Comparison of ENCODE assay signal across 9 cellular contexts in genomic region chr2:227766361-227766883, GRCh38. TPM values are rescaled to one million over a fixed set of nuclear protein-coding genes. Genes with fewer than 3 reads are reported as not detected.
DNase-seq lines count a peak whose midpoint lies in the region; ATAC-seq and TF ChIP-seq lines count a peak whose summit lies in the region.
"Had no signal": no experiment of that assay in that cellular context is flagged by ENCODE, and none has a peak within 500 bp of the region (broad histone marks: within the 10 kb centered on the region; RNA-seq: fewer than 3 reads in every experiment).

No MANE protein-coding gene starts in this region.

- no TSS peak for BruUV-seq in HCT116 (replicated peaks; lab: Mats Ljungman, UMichigan)

- peaks cover 3% of the 10 kb centered on the region for H3F3A ChIP-seq in smooth muscle cell (ENCODE audit: low read depth)

- POLR2A ChIA-PET in HCT116 (lab: Charles Lee), result interaction anchor here (1.4 kb wide), 1 partner anchor 108 kb away, joined by 11 read pairs; no protein-coding TSS in a partner anchor

- TF ChIP-seq CTCF in HCT116 (IDR thresholded peaks at IDR 0.05 in 2 of 3, conservative IDR thresholded peaks at IDR 0.05 in 1 of 3; ENCODE audit: borderline replicate concordance in 1 of 3, insufficient read depth in 1 of 3, low read depth in 2 of 3, low read length in 2 of 3) (peak; percentile 78 to 93 (median 90); a peak in 5 of 6 replicates), ascending aorta (IDR thresholded peaks at IDR 0.05) (peak; percentile 82 to 85 (median 85)), hepatocyte (IDR thresholded peaks at IDR 0.05; ENCODE audit: poor library complexity) (peak; percentile 95), smooth muscle cell (IDR thresholded peaks at IDR 0.05; ENCODE audit: borderline replicate concordance, insufficient read depth, poor library complexity, severe bottlenecking) (peak; percentile 87)

- H3K27me3 ChIP-seq in HCT116 (ENCODE audit: insufficient read depth, low read length) (no peaks in the 10 kb centered on the region), MG63 (no peaks in the 10 kb centered on the region), ascending aorta (no peaks in the 10 kb centered on the region), hepatocyte (no peaks in the 10 kb centered on the region), smooth muscle cell (ENCODE audit: low read depth) (no peaks in the 10 kb centered on the region)
- H3K27me3 ChIP-seq: BLaER1 treated with 17β-estradiol and CSF1 and Interleukin-3, amounts not matched to agents 10 nM and 100 nM had no signal

- H3K36me3 ChIP-seq in HCT116 (ENCODE audit: control insufficient read depth in 1 of 2, insufficient read depth in 2 of 2, low read length in 2 of 2) (no peaks in the 10 kb centered on the region), MG63 (no peaks in the 10 kb centered on the region), ascending aorta (no peaks in the 10 kb centered on the region), hepatocyte (replicated peaks; ENCODE audit: insufficient read depth, low read depth) (no peaks in the 10 kb centered on the region), smooth muscle cell (ENCODE audit: low read depth) (no peaks in the 10 kb centered on the region)
- H3K36me3 ChIP-seq: BLaER1 treated with 17β-estradiol and CSF1 and Interleukin-3, amounts not matched to agents 10 nM and 100 nM had no signal

- no peaks in the 10 kb centered on the region for H3K9me2 ChIP-seq in HCT116 (ENCODE audit: insufficient read depth)
- H3K9me2 ChIP-seq in hepatocyte (replicated peaks; ENCODE audit: insufficient read depth), result no peaks in the 10 kb centered on the region

- H3K79me2 ChIP-seq in HCT116 (ENCODE audit: insufficient read depth, low read length) (no peaks in the 10 kb centered on the region), hepatocyte (no peaks in the 10 kb centered on the region), smooth muscle cell (ENCODE audit: low read depth) (no peaks in the 10 kb centered on the region)

- H2AFZ ChIP-seq in HCT116 (ENCODE audit: low read depth, low read length, poor library complexity, severe bottlenecking) (peak overlapping the region; percentile 57), hepatocyte (no peak overlapping the region), smooth muscle cell (ENCODE audit: low read depth) (peak overlapping the region; percentile 96)

- TF ChIP-seq RAD21 in HCT116 (IDR thresholded peaks at IDR 0.05; ENCODE audit: low read depth), result peak; percentile 98

- H3K4me2 ChIP-seq in HCT116 (ENCODE audit: low read length) (peak overlapping the region; percentile 0; the same call in 1 of the 2 replicates), hepatocyte (no peak overlapping the region), smooth muscle cell (peak overlapping the region; percentile 37)
- H3K4me2 ChIP-seq: BLaER1 treated with 17β-estradiol and CSF1 and Interleukin-3, amounts not matched to agents 10 nM and 100 nM had no signal

- intact Hi-C loops in HCT116 (cut with micrococcal nuclease), result loop anchor here (1.0 to 10.0 kb wide), 5 partner anchors 108 to 636 kb away; no protein-coding TSS in a partner anchor
- intact Hi-C loops in ascending aorta (cut with DNase I), result loop anchor here (1.0 to 2.0 kb wide), 4 partner anchors 49 to 360 kb away; partner anchors contain the start of gene AGFG1

- DNase-seq in NCI-H1436 (lab: John Stamatoyannopoulos, UW) (peak; percentile 27), NCI-H1436 treated with DMSO at 0.1 percent for 48 hours (lab: John Stamatoyannopoulos, UW) (no peak), HCT116 (ENCODE audit: low read depth, low spot score) (peak; percentile 63), MG63 (peak; percentile 71), T-helper 2 cell (peak in 4 of 5 experiments; percentile 16 to 41 (median 37)), ascending aorta (ENCODE audit: low spot score in 2 of 2) (peak in 1 of 2 donors; percentile 91), hepatocyte (ENCODE audit: low spot score) (peak; percentile 89), smooth muscle cell (lab: John Stamatoyannopoulos, UW; ENCODE audit: unreplicated experiment) (peak; percentile 29)

- no peaks in the 10 kb centered on the region for H4K20me1 ChIP-seq in HCT116 (ENCODE audit: insufficient read depth)
- H4K20me1 ChIP-seq in hepatocyte (ENCODE audit: insufficient read depth, poor library complexity, severe bottlenecking), result no peaks in the 10 kb centered on the region
- H4K20me1 ChIP-seq in smooth muscle cell (ENCODE audit: low read depth), result no peaks in the 10 kb centered on the region
- H4K20me1 ChIP-seq: BLaER1 treated with 17β-estradiol and CSF1 and Interleukin-3, amounts not matched to agents 10 nM and 100 nM had no signal

- 25% methylated on average over 12 of the region's 12 CpGs for WGBS in hepatocyte (ENCODE audit: low lambda C conversion rate, missing lambda C conversion rate)
- 30% methylated on average over 12 of the region's 12 CpGs for WGBS in smooth muscle cell (ENCODE audit: low lambda C conversion rate)

- RAD21 ChIA-PET in HCT116 (lab: Charles Lee; ENCODE audit: low non-redundant PET in 1 of 2, low total read pairs in 2 of 2, uncharacterized antibody in 2 of 2, unreplicated experiment in 2 of 2), result interaction anchor here (0.7 to 2.4 kb wide), 6 partner anchors 26 to 528 kb away, joined by 3 to 22 read pairs (median 6); no protein-coding TSS in a partner anchor

- H3K4me3 ChIP-seq in HCT116 (replicated peaks in 1 of 2; ENCODE audit: low read depth in 1 of 2, low read length in 2 of 2) (no peak overlapping the region), MG63 (no peak overlapping the region), ascending aorta (no peak overlapping the region), hepatocyte (no peak overlapping the region), smooth muscle cell (no peak overlapping the region)
- H3K4me3 ChIP-seq: BLaER1 treated with 17β-estradiol and CSF1 and Interleukin-3, amounts not matched to agents 10 nM and 100 nM had no signal

- CTCF ChIA-PET in HCT116 (lab: Charles Lee), result interaction anchor here (0.6 to 3.9 kb wide), 19 partner anchors 8 to 636 kb away, joined by 3 to 72 read pairs (median 5); no protein-coding TSS in a partner anchor

- no peaks in the 10 kb centered on the region for H3K9me3 ChIP-seq in HCT116 (ENCODE audit: control insufficient read depth in 1 of 2, insufficient read depth in 1 of 2, low read depth in 1 of 2, low read length in 2 of 2)
- H3K9me3 ChIP-seq in MG63, result no peaks in the 10 kb centered on the region
- H3K9me3 ChIP-seq in ascending aorta, result no peaks in the 10 kb centered on the region
- no peaks in the 10 kb centered on the region for H3K9me3 ChIP-seq in hepatocyte (ENCODE audit: low read depth)
- H3K9me3 ChIP-seq in smooth muscle cell (replicated peaks; ENCODE audit: low read depth), result no peaks in the 10 kb centered on the region
- H3K9me3 ChIP-seq: BLaER1 treated with 17β-estradiol and CSF1 and Interleukin-3, amounts not matched to agents 10 nM and 100 nM had no signal

- H3K9ac ChIP-seq in HCT116 (ENCODE audit: low read length) (no peak overlapping the region), smooth muscle cell (ENCODE audit: low read depth) (no peak overlapping the region)
- H3K9ac ChIP-seq: BLaER1 treated with 17β-estradiol and CSF1 and Interleukin-3, amounts not matched to agents 10 nM and 100 nM had no signal

- peak; percentile 99 for ATAC-seq in HCT116

- no peak for TF ChIP-seq POLR2A in HCT116 (IDR thresholded peaks at IDR 0.05; ENCODE audit: borderline replicate concordance, extremely low read depth, insufficient read depth, insufficient read length)

- H3K27ac ChIP-seq in HCT116 (ENCODE audit: low read depth, low read length) (no peak overlapping the region), ascending aorta (peak overlapping the region; percentile 29 to 60), hepatocyte (peak overlapping the region; percentile 41), smooth muscle cell (ENCODE audit: low read depth) (peak overlapping the region; percentile 56)
- H3K27ac ChIP-seq: BLaER1 treated with 17β-estradiol and CSF1 and Interleukin-3, amounts not matched to agents 10 nM and 100 nM had no signal

- H3K4me1 ChIP-seq in HCT116 (ENCODE audit: control insufficient read depth in 1 of 2, insufficient read depth in 2 of 2, low read length in 2 of 2), result peaks cover 0 to 6% of the 10 kb centered on the region in 2 experiments; a peak in 1 of 4 replicates
- H3K4me1 ChIP-seq in ascending aorta, result peaks cover 0 to 11% of the 10 kb centered on the region in 2 donors
- H3K4me1 ChIP-seq in hepatocyte (ENCODE audit: insufficient read depth), result peaks cover 10% of the 10 kb centered on the region
- no peaks in the 10 kb centered on the region for H3K4me1 ChIP-seq in smooth muscle cell (ENCODE audit: low read depth)

RNA-seq across cellular contexts. Expression of gene SCYGR8, which starts 20.7 kb away (rescaled TPM):
- total RNA-seq in HCT116 (2021; ENCODE audit: unreplicated experiment), result not detected
- polyA plus RNA-seq in HCT116 (2012), result not detected in 2 replicates
- total RNA-seq in MG63 (2014; rRNA removed; shearing (Covaris generic); ENCODE audit: low replicate concordance), result not detected in 2 replicates
- not detected for total RNA-seq in ascending aorta
- total RNA-seq in hepatocyte, result not detected in 2 replicates
- not detected in 2 replicates for polyA plus RNA-seq in hepatocyte
- total RNA-seq in smooth muscle cell, result not detected in 2 replicates
- not detected in 2 replicates for polyA plus RNA-seq in smooth muscle cell

RNA-seq across cellular contexts. Expression of gene SCYGR7, which starts 38.3 kb away (rescaled TPM):
- not detected for total RNA-seq in HCT116 (2021; ENCODE audit: unreplicated experiment)
- polyA plus RNA-seq in HCT116 (2012), result not detected in 2 replicates
- not detected in 2 replicates for total RNA-seq in MG63 (2014; rRNA removed; shearing (Covaris generic); ENCODE audit: low replicate concordance)
- total RNA-seq in ascending aorta, result not detected
- not detected in 2 replicates for total RNA-seq in hepatocyte
- not detected in 2 replicates for polyA plus RNA-seq in hepatocyte
- not detected in 2 replicates for total RNA-seq in smooth muscle cell
- not detected in 2 replicates for polyA plus RNA-seq in smooth muscle cell

RNA-seq across cellular contexts. Expression of gene SCYGR6, which starts 41.9 kb away (rescaled TPM):
- total RNA-seq in HCT116 (2021; ENCODE audit: unreplicated experiment), result not detected
- not detected in 2 replicates for polyA plus RNA-seq in HCT116 (2012)
- not detected in 2 replicates for total RNA-seq in MG63 (2014; rRNA removed; shearing (Covaris generic); ENCODE audit: low replicate concordance)
- not detected for total RNA-seq in ascending aorta
- not detected in 2 replicates for total RNA-seq in hepatocyte
- polyA plus RNA-seq in hepatocyte, result not detected in 2 replicates
- not detected in 2 replicates for total RNA-seq in smooth muscle cell
- not detected in 2 replicates for polyA plus RNA-seq in smooth muscle cell

RNA-seq across cellular contexts. Expression of gene CCL20, which starts 47.2 kb away (rescaled TPM):
- 0.30 TPM for total RNA-seq in HCT116 (2021; ENCODE audit: unreplicated experiment)
- polyA plus RNA-seq in HCT116 (2012), result 0.12 and 0.36 TPM in 2 replicates
- 1.5 TPM in 1 of 2 replicates, not detected in the other for total RNA-seq in MG63 (2014; rRNA removed; shearing (Covaris generic); ENCODE audit: low replicate concordance)
- total RNA-seq in ascending aorta, result not detected
- 70.2 and 112 TPM in 2 replicates for total RNA-seq in hepatocyte
- polyA plus RNA-seq in hepatocyte, result 80.0 and 112 TPM in 2 replicates
- total RNA-seq in smooth muscle cell, result 6.7 and 16.4 TPM in 2 replicates
- 6.8 and 12.9 TPM in 2 replicates for polyA plus RNA-seq in smooth muscle cell

RNA-seq across cellular contexts. Expression of gene SLC19A3, which starts 48.6 kb away (rescaled TPM):
- total RNA-seq in HCT116 (2021; ENCODE audit: unreplicated experiment), result not detected
- not detected in 2 replicates for polyA plus RNA-seq in HCT116 (2012)
- total RNA-seq in MG63 (2014; rRNA removed; shearing (Covaris generic); ENCODE audit: low replicate concordance), result 1.2 and 1.6 TPM in 2 replicates
- total RNA-seq in ascending aorta, result 16.5 TPM
- 19.7 and 21.8 TPM in 2 replicates for total RNA-seq in hepatocyte
- polyA plus RNA-seq in hepatocyte, result 13.8 and 15.5 TPM in 2 replicates
- 5.0 and 7.2 TPM in 2 replicates for total RNA-seq in smooth muscle cell
- 3.5 and 4.5 TPM in 2 replicates for polyA plus RNA-seq in smooth muscle cell
